In genomic region chr14:52730708-52731111, GRCh38 we compare ENCODE assay signal across 8 cellular contexts. TPM values are rescaled to one million over a fixed set of nuclear protein-coding genes. Genes with fewer than 3 reads are reported as not detected.
DNase-seq lines count a peak whose midpoint lies in the region; ATAC-seq and TF ChIP-seq lines count a peak whose summit lies in the region.

No MANE protein-coding gene starts in this region.

- no peak for TF ChIP-seq CTCF in GM20000 (IDR thresholded peaks at IDR 0.05; ENCODE audit: extremely low read depth, missing control alignments)

- H3K27me3 Mint-ChIP-seq in stimulated activated naive CD8-positive, alpha-beta T cell treated with anti-CD3 and anti-CD28 coated beads, Interleukin-15, Interleukin-2, amounts not matched to agents 100 ng/mL and 50 ng/mL, for 24 hours: no peaks in the 10 kb centered on the region
- no peaks in the 10 kb centered on the region for H3K27me3 Mint-ChIP-seq in activated CD8-positive, alpha-beta T cell treated with anti-CD3 and anti-CD28 coated beads, Interleukin-2, amount 10 ng/mL, durations not matched to agents 7 days and 5 days (ENCODE audit: low read depth)
- H3K27me3 Mint-ChIP-seq in stimulated activated memory B cell treated with anti-CD40 and anti-IgM and Interleukin-4, amounts not matched to agents 10 μg/mL and 1 μg/mL and 100 μg/mL, for 72 hours: no peaks in the 10 kb centered on the region

- H3K4me3 ChIP-seq in iPS-15b (ENCODE audit: low read depth, low read length): peak overlapping the region; percentile 81

- H3K36me3 Mint-ChIP-seq in stimulated activated naive CD8-positive, alpha-beta T cell treated with anti-CD3 and anti-CD28 coated beads, Interleukin-15, Interleukin-2, amounts not matched to agents 100 ng/mL and 50 ng/mL, for 24 hours (ENCODE audit: low read depth): peaks cover 38% of the 10 kb centered on the region
- peaks cover 51% of the 10 kb centered on the region for H3K36me3 Mint-ChIP-seq in activated CD8-positive, alpha-beta T cell treated with anti-CD3 and anti-CD28 coated beads, Interleukin-2, amount 10 ng/mL, durations not matched to agents 7 days and 5 days (ENCODE audit: low read depth)
- H3K36me3 Mint-ChIP-seq in stimulated activated memory B cell treated with anti-CD40 and anti-IgM and Interleukin-4, amounts not matched to agents 10 μg/mL and 1 μg/mL and 100 μg/mL, for 72 hours: peaks cover 24% of the 10 kb centered on the region

- ATAC-seq in stimulated activated naive CD8-positive, alpha-beta T cell treated with anti-CD3 and anti-CD28 coated beads, Interleukin-15, Interleukin-2, amounts not matched to agents 100 U/mL and 50 U/mL, for 24 hours: no peak
- no peak for ATAC-seq in activated CD8-positive, alpha-beta T cell treated with anti-CD3 and anti-CD28 coated beads, Interleukin-2, amount 10 ng/mL, durations not matched to agents 7 days and 5 days
- ATAC-seq in stimulated activated memory B cell treated with anti-CD40 and anti-IgM and Interleukin-4, amounts not matched to agents 10 μg/mL and 1 μg/mL and 100 μg/mL, for 72 hours: no peak
- no peak for ATAC-seq in GM21526 (IDR thresholded peaks at IDR 0.05; ENCODE audit: low FRiP score, unreplicated experiment)
- ATAC-seq in GM19455 (IDR thresholded peaks at IDR 0.05; ENCODE audit: unreplicated experiment): no peak

- CTCF ChIA-PET in activated CD8-positive, alpha-beta T cell treated with anti-CD3 and anti-CD28 coated beads, Interleukin-2, amount 10 ng/mL, durations not matched to agents 7 days and 5 days (lab: Charles Lee): interaction anchor here (0.7 to 2.7 kb wide), 3 partner anchors 11 to 1819 kb away, joined by 3 to 12 read pairs (median 3); no protein-coding TSS in a partner anchor

- H3K4me1 ChIP-seq in iPS-15b (ENCODE audit: control insufficient read depth, insufficient read depth, low read length): peaks cover 9% of the 10 kb centered on the region

- H3K36me3 ChIP-seq in iPS-15b (ENCODE audit: control insufficient read depth, insufficient read depth, low read length): no peaks in the 10 kb centered on the region

- H3K27me3 ChIP-seq in iPS-15b (ENCODE audit: control insufficient read depth, insufficient read depth, low read length): no peaks in the 10 kb centered on the region

- H3K9me3 Mint-ChIP-seq in stimulated activated naive CD8-positive, alpha-beta T cell treated with anti-CD3 and anti-CD28 coated beads, Interleukin-15, Interleukin-2, amounts not matched to agents 100 ng/mL and 50 ng/mL, for 24 hours: no peaks in the 10 kb centered on the region
- no peaks in the 10 kb centered on the region for H3K9me3 Mint-ChIP-seq in activated CD8-positive, alpha-beta T cell treated with anti-CD3 and anti-CD28 coated beads, Interleukin-2, amount 10 ng/mL, durations not matched to agents 7 days and 5 days (ENCODE audit: insufficient read depth)
- no peaks in the 10 kb centered on the region for H3K9me3 Mint-ChIP-seq in stimulated activated memory B cell treated with anti-CD40 and anti-IgM and Interleukin-4, amounts not matched to agents 10 μg/mL and 1 μg/mL and 100 μg/mL, for 72 hours

- peak overlapping the region; percentile 90 for H3K9ac ChIP-seq in iPS-15b (ENCODE audit: low read depth, low read length)

- DNase-seq in stimulated activated naive CD8-positive, alpha-beta T cell treated with anti-CD3 and anti-CD28 coated beads, Interleukin-15, Interleukin-2, amounts not matched to agents 100 U/mL and 50 U/mL, for 24 hours: no peak
- peak; percentile 36 for DNase-seq in activated CD8-positive, alpha-beta T cell treated with anti-CD3 and anti-CD28 coated beads, Interleukin-2, amount 10 ng/mL, durations not matched to agents 7 days and 5 days
- no peak for DNase-seq in GM20000 (ENCODE audit: low spot score)

- no peaks in the 10 kb centered on the region for H3K9me3 ChIP-seq in iPS-15b (ENCODE audit: control insufficient read depth, insufficient read depth, low read length)

- POLR2A ChIA-PET in activated CD8-positive, alpha-beta T cell treated with anti-CD3 and anti-CD28 coated beads, Interleukin-2, amount 10 ng/mL, durations not matched to agents 7 days and 5 days (lab: Charles Lee): interaction anchor here (1.7 to 3.6 kb wide), 4 partner anchors 12 to 60 kb away, joined by 6 to 28 read pairs (median 10); partner anchors contain the start of gene ERO1A

- peak overlapping the region; percentile 93 for H3K27ac Mint-ChIP-seq in stimulated activated naive CD8-positive, alpha-beta T cell treated with anti-CD3 and anti-CD28 coated beads, Interleukin-15, Interleukin-2, amounts not matched to agents 100 ng/mL and 50 ng/mL, for 24 hours
- peak overlapping the region; percentile 89 for H3K27ac Mint-ChIP-seq in activated CD8-positive, alpha-beta T cell treated with anti-CD3 and anti-CD28 coated beads, Interleukin-2, amount 10 ng/mL, durations not matched to agents 7 days and 5 days
- peak overlapping the region; percentile 85 for H3K27ac Mint-ChIP-seq in stimulated activated memory B cell treated with anti-CD40 and anti-IgM and Interleukin-4, amounts not matched to agents 10 μg/mL and 1 μg/mL and 100 μg/mL, for 72 hours

- H3K4me3 Mint-ChIP-seq in stimulated activated naive CD8-positive, alpha-beta T cell treated with anti-CD3 and anti-CD28 coated beads, Interleukin-15, Interleukin-2, amounts not matched to agents 100 ng/mL and 50 ng/mL, for 24 hours: peak overlapping the region; percentile 96
- peak overlapping the region; percentile 93 for H3K4me3 Mint-ChIP-seq in activated CD8-positive, alpha-beta T cell treated with anti-CD3 and anti-CD28 coated beads, Interleukin-2, amount 10 ng/mL, durations not matched to agents 7 days and 5 days
- peak overlapping the region; percentile 94 for H3K4me3 Mint-ChIP-seq in stimulated activated memory B cell treated with anti-CD40 and anti-IgM and Interleukin-4, amounts not matched to agents 10 μg/mL and 1 μg/mL and 100 μg/mL, for 72 hours

- peaks cover 46% of the 10 kb centered on the region for H3K4me1 Mint-ChIP-seq in stimulated activated naive CD8-positive, alpha-beta T cell treated with anti-CD3 and anti-CD28 coated beads, Interleukin-15, Interleukin-2, amounts not matched to agents 100 ng/mL and 50 ng/mL, for 24 hours (ENCODE audit: low read depth)
- H3K4me1 Mint-ChIP-seq in activated CD8-positive, alpha-beta T cell treated with anti-CD3 and anti-CD28 coated beads, Interleukin-2, amount 10 ng/mL, durations not matched to agents 7 days and 5 days (ENCODE audit: low read depth): peaks cover 48% of the 10 kb centered on the region
- H3K4me1 Mint-ChIP-seq in stimulated activated memory B cell treated with anti-CD40 and anti-IgM and Interleukin-4, amounts not matched to agents 10 μg/mL and 1 μg/mL and 100 μg/mL, for 72 hours: peaks cover 35% of the 10 kb centered on the region

RNA-seq across cellular contexts. Expression of gene STYX, which starts 0.7 kb away (rescaled TPM):
- 10 to 100 TPM; 19.9 to 21.9 TPM for total RNA-seq in activated CD8-positive, alpha-beta T cell treated with anti-CD3 and anti-CD28 coated beads, Interleukin-2, amount 10 ng/mL, durations not matched to agents 7 days and 5 days

RNA-seq across cellular contexts. Expression of gene PSMC6, which starts 23.7 kb away (rescaled TPM):
- 10 to 100 TPM; 85.3 to 88.2 TPM for total RNA-seq in activated CD8-positive, alpha-beta T cell treated with anti-CD3 and anti-CD28 coated beads, Interleukin-2, amount 10 ng/mL, durations not matched to agents 7 days and 5 days

RNA-seq across cellular contexts. Expression of gene ERO1A, which starts 35.4 kb away (rescaled TPM):
- 100 to 1,000 TPM; 198 to 200 TPM for total RNA-seq in activated CD8-positive, alpha-beta T cell treated with anti-CD3 and anti-CD28 coated beads, Interleukin-2, amount 10 ng/mL, durations not matched to agents 7 days and 5 days
